In genomic region chr1:212012034-212012740, GRCh38 we compare ENCODE assay signal across 9 cellular contexts. TPM values are rescaled to one million over a fixed set of nuclear protein-coding genes. Genes with fewer than 3 reads are reported as not detected.
A peak's percentile ranks its signal among the peaks of the same experiment; 100 is the strongest.
DNase-seq lines count a peak whose midpoint lies in the region; ATAC-seq and TF ChIP-seq lines count a peak whose summit lies in the region.
"Had no signal": no experiment of that assay in that cellular context is flagged by ENCODE, and none has a peak within 500 bp of the region (broad histone marks: within the 10 kb centered on the region; RNA-seq: fewer than 3 reads in every experiment).

No MANE protein-coding gene starts in this region.

- ATAC-seq in HG02759 (IDR thresholded peaks at IDR 0.05; ENCODE audit: unreplicated experiment), result peak; percentile 89

- H3K9me3 ChIP-seq in breast epithelium, result no peaks in the 10 kb centered on the region

- H3K27me3 ChIP-seq in breast epithelium, result no peaks in the 10 kb centered on the region
- H3K27me3 ChIP-seq: BLaER1 treated with 17β-estradiol and CSF1 and Interleukin-3, amounts not matched to agents 10 nM and 100 nM had no signal

- TF ChIP-seq POLR2A in breast epithelium (IDR thresholded peaks at IDR 0.05), result no peak

- intact Hi-C loops in breast epithelium (cut with DNase I; ENCODE audit: low total_unique reads), result no loop called here

- DNase-seq in NCI-H524 (lab: John Stamatoyannopoulos, UW) (peak; percentile 2 to 63), NCI-H524 treated with DMSO at 0.1 percent for 48 hours (lab: John Stamatoyannopoulos, UW) (no peak), NCI-H2029 (lab: John Stamatoyannopoulos, UW) (peak; percentile 47), breast epithelium (ENCODE audit: low spot score in 2 of 2) (peak in 1 of 2 donors; percentile 44), islet precursor cell (peak; percentile 79)
- peak; percentile 48 for DNase-seq in stimulated activated CD4-positive, alpha-beta T cell treated with anti-CD3 and anti-CD28 coated beads, Interleukin-2, amount 100 ng/mL, for 4 hours (ENCODE audit: low read depth)

- no peaks in the 10 kb centered on the region for H3K36me3 ChIP-seq in breast epithelium

- H3K4me1 ChIP-seq in breast epithelium, result no peaks in the 10 kb centered on the region
- H3K4me1 ChIP-seq: BLaER1 treated with 17β-estradiol and CSF1 and Interleukin-3, amounts not matched to agents 10 nM and 100 nM had no signal

- TF ChIP-seq CTCF in VCaP (conservative IDR thresholded peaks at IDR 0.05) (peak; percentile 95), breast epithelium (IDR thresholded peaks at IDR 0.05) (peak; percentile 69 to 90 (median 89))

- H3K27ac ChIP-seq in VCaP (no peak overlapping the region), breast epithelium (no peak overlapping the region)
- H3K27ac ChIP-seq: BLaER1 treated with 17β-estradiol and CSF1 and Interleukin-3, amounts not matched to agents 10 nM and 100 nM had no signal

- no peak overlapping the region for H3K4me3 ChIP-seq in breast epithelium
- H3K4me3 ChIP-seq: BLaER1 treated with 17β-estradiol and CSF1 and Interleukin-3, amounts not matched to agents 10 nM and 100 nM had no signal

RNA-seq across cellular contexts. Expression of gene INTS7, which starts 23.2 kb away (rescaled TPM):
- 10 to 100 TPM in 2 of 3 donors, 1 to 10 TPM in 1; 6.6 to 16.7 (median 10.8) TPM for total RNA-seq in breast epithelium

RNA-seq across cellular contexts. Expression of gene DTL, which starts 23.4 kb away (rescaled TPM):
- under 1 TPM; 0.29 to 0.80 (median 0.66) TPM for total RNA-seq in breast epithelium
